ENCODE assay signal across 1 cellular context in genomic region chr19:10514211-10515145, GRCh38.
TF ChIP-seq lines count a peak whose summit lies in the region.

No MANE protein-coding gene starts in this region.

TF ChIP-seq in IMR-90, 13 proteins besides CTCF, POLR2A, EP300 and RAD21 (continued from another document):
- TF ChIP-seq USF2 (IDR thresholded peaks at IDR 0.05; ENCODE audit: low read depth, low read length) (no peak), BHLHE40 (IDR thresholded peaks at IDR 0.05; ENCODE audit: low read depth, low read length) (no peak), MAZ (IDR thresholded peaks at IDR 0.05; ENCODE audit: borderline replicate concordance, low read depth, low read length) (no peak), RCOR1 (IDR thresholded peaks at IDR 0.05; ENCODE audit: insufficient replicate concordance, low read length) (no peak), FOS (IDR thresholded peaks at IDR 0.05; ENCODE audit: low read depth, low read length) (no peak), ELK1 (IDR thresholded peaks at IDR 0.05; ENCODE audit: borderline replicate concordance, low read depth, low read length) (no peak), MXI1 (IDR thresholded peaks at IDR 0.05; ENCODE audit: borderline replicate concordance, low read depth, low read length) (no peak), CHD1 (IDR thresholded peaks at IDR 0.05; ENCODE audit: low read depth, low read length) (no peak), NFE2L2 (IDR thresholded peaks at IDR 0.05; ENCODE audit: low read depth, low read length) (no peak)
